ENCODE assay signal across 8 cellular contexts in the genomic region with DNA sequence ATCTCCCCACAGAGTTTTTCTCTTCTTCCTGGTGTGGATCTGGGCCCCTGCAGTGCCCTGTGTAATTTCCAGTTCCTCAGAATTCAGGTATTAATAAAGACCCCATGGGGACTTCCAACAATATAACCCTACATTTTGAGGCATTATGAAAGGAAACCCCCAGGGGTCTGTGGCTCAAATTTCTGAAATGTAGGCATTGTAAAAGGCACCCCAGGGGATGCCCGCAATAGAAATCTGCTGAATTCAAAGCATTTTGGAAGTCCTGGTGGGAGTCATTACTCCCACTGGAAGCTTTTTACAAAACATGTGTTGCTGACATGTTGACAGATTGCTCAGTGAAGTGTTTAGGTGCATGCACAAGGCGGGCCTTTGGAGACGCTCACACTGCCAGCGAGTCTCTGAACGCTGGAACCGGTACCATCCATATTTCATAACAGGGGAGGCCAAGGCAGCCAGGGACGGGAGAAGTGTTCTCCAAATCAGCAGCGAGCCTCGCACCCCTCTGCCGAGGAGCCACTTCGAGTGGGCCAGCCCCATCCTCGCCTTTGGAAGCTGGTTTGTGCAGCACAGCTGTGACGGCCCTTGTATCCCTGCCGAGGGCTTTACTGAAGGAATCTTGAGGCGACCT.
DNase-seq lines count a peak whose midpoint lies in the region; ATAC-seq and TF ChIP-seq lines count a peak whose summit lies in the region.

No MANE protein-coding gene starts in this region.

- no peak for ATAC-seq in SK-N-SH treated with all-trans-retinoic acid at 6 μM for 48 hours
- no peak for ATAC-seq in HG02763 (IDR thresholded peaks at IDR 0.05; ENCODE audit: unreplicated experiment)

- DNase-seq in SK-N-SH (no peak), fibroblast of mammary gland (ENCODE audit: low read depth) (peak; percentile 73), vagina (ENCODE audit: extremely low spot score in 2 of 2) (peak in 1 of 2 donors; percentile 92), T1000 (lab: John Stamatoyannopoulos, UW) (no peak)
- DNase-seq in CD4-positive, alpha-beta memory T cell = no peak

- H3K4me1 Mint-ChIP-seq in nephron = peaks cover 87% of the 10 kb centered on the region
- H3K4me1 Mint-ChIP-seq in CD4-positive, alpha-beta memory T cell = no peaks in the 10 kb centered on the region

- H3K4me3 ChIP-seq in SK-N-SH (ENCODE audit: low read depth in 2 of 2, low read length in 1 of 2) (no peak overlapping the region), fibroblast of mammary gland (ENCODE audit: control insufficient read depth, low read depth, low read length) (no peak overlapping the region), vagina (no peak overlapping the region)
- H3K4me3 ChIP-seq in CD4-positive, alpha-beta memory T cell (ENCODE audit: low read length in 2 of 2) = no peak overlapping the region

- no peaks in the 10 kb centered on the region for H3K27me3 ChIP-seq in SK-N-SH (ENCODE audit: insufficient read depth)
- H3K27me3 ChIP-seq in vagina = no peaks in the 10 kb centered on the region
- H3K27me3 ChIP-seq in CD4-positive, alpha-beta memory T cell (ENCODE audit: insufficient read depth, low read length) = no peaks in the 10 kb centered on the region

- CTCF ChIA-PET in SK-N-SH (lab: Yijun Ruan, JAX) = interaction anchor here (0.9 to 2.1 kb wide), 3 partner anchors 38 to 294 kb away, joined by 3 to 5 read pairs (median 3); no protein-coding TSS in a partner anchor
- CTCF ChIA-PET in CD4-positive, alpha-beta memory T cell (lab: Charles Lee; ENCODE audit: partially characterized antibody) = no interaction called here

- H3K9me2 ChIP-seq in SK-N-SH = no peaks in the 10 kb centered on the region

- POLR2A ChIA-PET in SK-N-SH (lab: Yijun Ruan, JAX) = no interaction called here
- POLR2A ChIA-PET in CD4-positive, alpha-beta memory T cell (lab: Charles Lee; ENCODE audit: partially characterized antibody) = no interaction called here

- H3K4me1 ChIP-seq in SK-N-SH (ENCODE audit: control insufficient read depth in 1 of 2, insufficient read depth in 2 of 2, low read depth in 1 of 2, low read length in 1 of 2) (peaks cover 10 to 74% of the 10 kb centered on the region in 2 experiments; a peak in 3 of 4 replicates), vagina (peaks cover 50% of the 10 kb centered on the region)
- H3K4me1 ChIP-seq in CD4-positive, alpha-beta memory T cell (ENCODE audit: insufficient read depth, low read length) = no peaks in the 10 kb centered on the region

- no peak for TF ChIP-seq RAD21 in SK-N-SH (IDR thresholded peaks at IDR 0.05; ENCODE audit: low read length)

- intact Hi-C loops in vagina (cut with DNase I) = no loop called here
- intact Hi-C loops in CD4-positive, alpha-beta memory T cell (cut with micrococcal nuclease) = no loop called here

- H3K27ac ChIP-seq in SK-N-SH (ENCODE audit: low read depth in 2 of 2, low read length in 1 of 2) = peak overlapping the region in 1 of 2 experiments; percentile 47; a peak in 2 of 4 replicates
- peak overlapping the region; percentile 15 for H3K27ac ChIP-seq in vagina
- no peak overlapping the region for H3K27ac ChIP-seq in CD4-positive, alpha-beta memory T cell (ENCODE audit: low read depth, low read length)

- no peaks in the 10 kb centered on the region for H3K9me3 Mint-ChIP-seq in nephron
- H3K9me3 Mint-ChIP-seq in CD4-positive, alpha-beta memory T cell = peaks cover 0 to 5% (median 0%) of the 10 kb centered on the region in 8 donors

- H4K20me1 ChIP-seq in SK-N-SH (ENCODE audit: insufficient read depth) = no peaks in the 10 kb centered on the region

- TF ChIP-seq POLR2A in vagina (IDR thresholded peaks at IDR 0.05) = no peak

- peak overlapping the region; percentile 55 to 81 (median 64) for H3K4me3 Mint-ChIP-seq in nephron
- no peak overlapping the region for H3K4me3 Mint-ChIP-seq in CD4-positive, alpha-beta memory T cell

- no peak overlapping the region for H3K9ac ChIP-seq in SK-N-SH

- H3F3A ChIP-seq in SK-N-SH (replicated peaks; ENCODE audit: insufficient read depth) = no peaks in the 10 kb centered on the region

- no peak for TF ChIP-seq EP300 in SK-N-SH (IDR thresholded peaks at IDR 0.05; ENCODE audit: borderline replicate concordance in 1 of 2, low read depth in 1 of 2, low read length in 1 of 2)

- H3K27ac Mint-ChIP-seq in nephron = peak overlapping the region; percentile 93 to 98 (median 98)
- H3K27ac Mint-ChIP-seq in CD4-positive, alpha-beta memory T cell = no peak overlapping the region

- H3K79me2 ChIP-seq in SK-N-SH (ENCODE audit: insufficient read depth) = no peaks in the 10 kb centered on the region

- no peaks in the 10 kb centered on the region for H3K27me3 Mint-ChIP-seq in nephron (ENCODE audit: low read depth)
- peaks cover 3 to 8% of the 10 kb centered on the region in 2 donors for H3K27me3 Mint-ChIP-seq in CD4-positive, alpha-beta memory T cell

- H3K4me2 ChIP-seq in SK-N-SH = no peak overlapping the region

- H3K36me3 Mint-ChIP-seq in nephron (ENCODE audit: low read depth) = peaks cover 4% of the 10 kb centered on the region
- no peaks in the 10 kb centered on the region for H3K36me3 Mint-ChIP-seq in CD4-positive, alpha-beta memory T cell

- no peak overlapping the region for H2AFZ ChIP-seq in SK-N-SH (ENCODE audit: low read depth)

- WGBS in SK-N-SH (ENCODE audit: low lambda C conversion rate) = 89% methylated on average over 6 of the region's 15 CpGs

- no peak for TF ChIP-seq CTCF in SK-N-SH (IDR thresholded peaks at IDR 0.05)
- no peak for TF ChIP-seq CTCF in fibroblast of mammary gland (conservative IDR thresholded peaks at IDR 0.05; ENCODE audit: control insufficient read depth, insufficient read depth, low read depth, low read length)
- TF ChIP-seq CTCF in nephron (IDR thresholded peaks at IDR 0.05; ENCODE audit: unreplicated experiment in 3 of 3) = no peak
- TF ChIP-seq CTCF in vagina (IDR thresholded peaks at IDR 0.05) = no peak

- H3K36me3 ChIP-seq in SK-N-SH (replicated peaks in 1 of 2; ENCODE audit: control insufficient read depth in 1 of 2, insufficient read depth in 2 of 2, low read length in 1 of 2) (no peaks in the 10 kb centered on the region), vagina (no peaks in the 10 kb centered on the region)
- no peaks in the 10 kb centered on the region for H3K36me3 ChIP-seq in CD4-positive, alpha-beta memory T cell (ENCODE audit: insufficient read depth, low read length)

- no peaks in the 10 kb centered on the region for H3K9me3 ChIP-seq in SK-N-SH
- H3K9me3 ChIP-seq in vagina = no peaks in the 10 kb centered on the region
- H3K9me3 ChIP-seq in CD4-positive, alpha-beta memory T cell (ENCODE audit: control insufficient read depth in 1 of 2, low read length in 2 of 2) = no peaks in the 10 kb centered on the region

TF ChIP-seq in SK-N-SH, 30 proteins besides CTCF, POLR2A, EP300 and RAD21:
- 0 out of 2 replicates have a peak, but pooled peaks have one; percentile 23 for TF ChIP-seq MXI1 (IDR thresholded peaks at IDR 0.05; ENCODE audit: low read depth, low read length)
- TF ChIP-seq SIN3A (IDR thresholded peaks at IDR 0.05; ENCODE audit: borderline replicate concordance, low read depth, low read length) = no peak

TF ChIP-seq in SK-N-SH treated with all-trans-retinoic acid at 6 μM for 48 hours, 23 proteins besides CTCF, POLR2A, EP300 and RAD21 (continues in another document):
- TF ChIP-seq, protein P1, sequence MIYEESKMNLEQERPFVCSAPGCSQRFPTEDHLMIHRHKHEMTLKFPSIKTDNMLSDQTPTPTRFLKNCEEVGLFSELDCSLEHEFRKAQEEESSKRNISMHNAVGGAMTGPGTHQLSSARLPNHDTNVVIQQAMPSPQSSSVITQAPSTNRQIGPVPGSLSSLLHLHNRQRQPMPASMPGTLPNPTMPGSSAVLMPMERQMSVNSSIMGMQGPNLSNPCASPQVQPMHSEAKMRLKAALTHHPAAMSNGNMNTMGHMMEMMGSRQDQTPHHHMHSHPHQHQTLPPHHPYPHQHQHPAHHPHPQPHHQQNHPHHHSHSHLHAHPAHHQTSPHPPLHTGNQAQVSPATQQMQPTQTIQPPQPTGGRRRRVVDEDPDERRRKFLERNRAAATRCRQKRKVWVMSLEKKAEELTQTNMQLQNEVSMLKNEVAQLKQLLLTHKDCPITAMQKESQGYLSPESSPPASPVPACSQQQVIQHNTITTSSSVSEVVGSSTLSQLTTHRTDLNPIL (CRISPR knock-in tag; IDR thresholded peaks at IDR 0.05; ENCODE audit: low read depth) = no peak
- TF ChIP-seq GLIS3 (CRISPR knock-in tag; IDR thresholded peaks at IDR 0.05) (no peak), ZC3H10 (CRISPR knock-in tag; IDR thresholded peaks at IDR 0.05) (no peak), ZNF70 (CRISPR knock-in tag; IDR thresholded peaks at IDR 0.05) (no peak), TOX (CRISPR knock-in tag; IDR thresholded peaks at IDR 0.05; ENCODE audit: borderline replicate concordance) (no peak), ZNF8 (CRISPR knock-in tag; IDR thresholded peaks at IDR 0.05) (no peak), OSR1 (CRISPR knock-in tag; IDR thresholded peaks at IDR 0.05) (no peak), TCF4 (CRISPR knock-in tag; IDR thresholded peaks at IDR 0.05; ENCODE audit: borderline replicate concordance) (no peak), ZFP30 (CRISPR knock-in tag; IDR thresholded peaks at IDR 0.05) (no peak)
- TF ChIP-seq, protein P2, sequence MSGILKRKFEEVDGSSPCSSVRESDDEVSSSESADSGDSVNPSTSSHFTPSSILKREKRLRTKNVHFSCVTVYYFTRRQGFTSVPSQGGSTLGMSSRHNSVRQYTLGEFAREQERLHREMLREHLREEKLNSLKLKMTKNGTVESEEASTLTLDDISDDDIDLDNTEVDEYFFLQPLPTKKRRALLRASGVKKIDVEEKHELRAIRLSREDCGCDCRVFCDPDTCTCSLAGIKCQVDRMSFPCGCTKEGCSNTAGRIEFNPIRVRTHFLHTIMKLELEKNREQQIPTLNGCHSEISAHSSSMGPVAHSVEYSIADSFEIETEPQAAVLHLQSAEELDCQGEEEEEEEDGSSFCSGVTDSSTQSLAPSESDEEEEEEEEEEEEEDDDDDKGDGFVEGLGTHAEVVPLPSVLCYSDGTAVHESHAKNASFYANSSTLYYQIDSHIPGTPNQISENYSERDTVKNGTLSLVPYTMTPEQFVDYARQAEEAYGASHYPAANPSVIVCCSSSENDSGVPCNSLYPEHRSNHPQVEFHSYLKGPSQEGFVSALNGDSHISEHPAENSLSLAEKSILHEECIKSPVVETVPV (CRISPR knock-in tag; IDR thresholded peaks at IDR 0.05) = no peak

Comparison
In these comparisons a context has a peak if more than half of its experiments do, and no peak if none do; other contexts are left out.
1. H3K27ac Mint-ChIP-seq: peak in nephron (3 of 3); none in CD4-positive, alpha-beta memory T cell (0 of 7).
2. H3K4me3 Mint-ChIP-seq: peak in nephron (3 of 3); none in CD4-positive, alpha-beta memory T cell (0 of 8).